Comparison of ENCODE assay signal across 20 cellular contexts in the genomic region with DNA sequence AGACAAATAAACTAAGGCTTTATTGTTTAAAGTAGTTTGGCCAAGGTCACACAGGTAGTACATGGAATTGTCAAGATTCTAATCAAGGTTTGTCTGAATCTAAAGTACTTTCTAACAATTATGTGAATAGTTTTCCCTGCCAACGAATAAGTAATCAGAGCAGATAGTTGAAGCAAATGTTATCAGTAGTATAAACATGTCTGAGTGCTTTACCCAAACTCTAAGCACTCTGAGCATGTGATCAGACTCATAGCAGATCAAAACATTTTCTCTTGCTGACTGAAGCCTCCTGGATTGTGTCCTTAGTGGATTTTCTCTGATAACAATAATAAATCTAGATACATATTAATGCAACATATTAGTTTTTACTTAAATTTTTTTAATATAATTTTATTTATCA.
A peak's percentile ranks its signal among the peaks of the same experiment; 100 is the strongest.
DNase-seq lines count a peak whose midpoint lies in the region; ATAC-seq and TF ChIP-seq lines count a peak whose summit lies in the region.
"Had no signal": no experiment of that assay in that cellular context is flagged by ENCODE, and none has a peak within 500 bp of the region (broad histone marks: within the 10 kb centered on the region; RNA-seq: fewer than 3 reads in every experiment).

No MANE protein-coding gene starts in this region.

- H4K20me1 ChIP-seq in IMR-90 (ENCODE audit: insufficient read depth, low read length), result no peaks in the 10 kb centered on the region
- H4K20me1 ChIP-seq: BLaER1 treated with 17β-estradiol and CSF1 and Interleukin-3, amounts not matched to agents 10 nM and 100 nM had no signal

- H3K9me3 Mint-ChIP-seq in mesothelial cell of epicardium, result peaks cover 21% of the 10 kb centered on the region
- H3K9me3 Mint-ChIP-seq in activated T-cell treated with anti-CD3 and anti-CD28 coated beads, Interleukin-2, amount 50 U/mL, for 24 hours, result peaks cover 11% of the 10 kb centered on the region

- CTCF ChIA-PET in AG04450 (lab: Charles Lee) (no interaction called here), IMR-90 (lab: Yijun Ruan, JAX) (no interaction called here)

- H3K4me1 Mint-ChIP-seq in mesothelial cell of epicardium, result peaks cover 6% of the 10 kb centered on the region
- H3K4me1 Mint-ChIP-seq in activated T-cell treated with anti-CD3 and anti-CD28 coated beads, Interleukin-2, amount 50 U/mL, for 24 hours (ENCODE audit: low read depth), result no peaks in the 10 kb centered on the region
- H3K4me1 Mint-ChIP-seq: CD14-positive monocyte had no signal

- no peaks in the 10 kb centered on the region for H3K79me1 ChIP-seq in IMR-90 (ENCODE audit: low read depth in 1 of 2, low read length in 2 of 2)

- H2BK15ac ChIP-seq in IMR-90 (ENCODE audit: low read depth, low read length), result no peak overlapping the region

- H3K27me3 ChIP-seq in AG04450 (ENCODE audit: control insufficient read depth, insufficient read depth, low read length) (no peaks in the 10 kb centered on the region), IMR-90 (ENCODE audit: control insufficient read depth, insufficient read depth, low read length) (no peaks in the 10 kb centered on the region), gastrocnemius medialis (no peaks in the 10 kb centered on the region)
- H3K27me3 ChIP-seq: BE2C; BLaER1 treated with 17β-estradiol and CSF1 and Interleukin-3, amounts not matched to agents 10 nM and 100 nM had no signal

- H3K27ac Mint-ChIP-seq in mesothelial cell of epicardium, result peak overlapping the region; percentile 50
- no peak overlapping the region for H3K27ac Mint-ChIP-seq in activated T-cell treated with anti-CD3 and anti-CD28 coated beads, Interleukin-2, amount 50 U/mL, for 24 hours
- H3K27ac Mint-ChIP-seq: CD14-positive monocyte; CD4-positive, alpha-beta T cell; CD8-positive, alpha-beta memory T cell had no signal

- no peak for TF ChIP-seq RAD21 in IMR-90 (IDR thresholded peaks at IDR 0.05; ENCODE audit: low read length)

- no TSS peak for BruUV-seq in IMR-90 (replicated peaks; lab: Mats Ljungman, UMichigan)

- no peak overlapping the region for H3K4me3 ChIP-seq in AG04450 (ENCODE audit: low read depth, low read length)
- no peak overlapping the region for H3K4me3 ChIP-seq in IMR-90 (ENCODE audit: insufficient read depth, low read depth, low read length)
- no peak overlapping the region for H3K4me3 ChIP-seq in choroid plexus epithelial cell (ENCODE audit: low read depth, low read length)
- no peak overlapping the region for H3K4me3 ChIP-seq in gastrocnemius medialis
- H3K4me3 ChIP-seq: BLaER1 treated with 17β-estradiol and CSF1 and Interleukin-3, amounts not matched to agents 10 nM and 100 nM; GM23248 had no signal

- TF ChIP-seq CTCF in AG04450 (IDR thresholded peaks at IDR 0.05; ENCODE audit: low read depth, low read length), result no peak
- TF ChIP-seq CTCF in IMR-90 (conservative IDR thresholded peaks at IDR 0.05; ENCODE audit: low read depth, low read length), result no peak
- no peak for TF ChIP-seq CTCF in choroid plexus epithelial cell (conservative IDR thresholded peaks at IDR 0.05; ENCODE audit: low read depth, low read length)
- no peak for TF ChIP-seq CTCF in mesothelial cell of epicardium (IDR thresholded peaks at IDR 0.05; ENCODE audit: unreplicated experiment)
- TF ChIP-seq CTCF in gastrocnemius medialis (IDR thresholded peaks at IDR 0.05 in 4 of 5, conservative IDR thresholded peaks at IDR 0.05 in 1 of 5), result no peak

- H3K23ac ChIP-seq in IMR-90 (ENCODE audit: low read depth, low read length), result no peak overlapping the region

- intact Hi-C loops in IMR-90 (cut with micrococcal nuclease), result no loop called here
- intact Hi-C loops in gastrocnemius medialis (cut with DNase I; ENCODE audit: low total_unique reads), result no loop called here

- H3K4me1 ChIP-seq in IMR-90 (ENCODE audit: control insufficient read depth, insufficient read depth, low read length), result no peaks in the 10 kb centered on the region
- no peaks in the 10 kb centered on the region for H3K4me1 ChIP-seq in gastrocnemius medialis
- H3K4me1 ChIP-seq: BE2C had no signal

- H3K9me3 ChIP-seq in AG04450 (ENCODE audit: control insufficient read depth, insufficient read depth, low read length) (no peaks in the 10 kb centered on the region), IMR-90 (ENCODE audit: control insufficient read depth, insufficient read depth, low read length) (no peaks in the 10 kb centered on the region), gastrocnemius medialis (no peaks in the 10 kb centered on the region)
- H3K9me3 ChIP-seq: BE2C had no signal

- H3K4me2 ChIP-seq in IMR-90 (ENCODE audit: low read depth, low read length), result no peak overlapping the region; the same call in 1 of the 2 replicates
- H3K4me2 ChIP-seq: BLaER1 treated with 17β-estradiol and CSF1 and Interleukin-3, amounts not matched to agents 10 nM and 100 nM had no signal

- in situ Hi-C loops in IMR-90 (cut with MboI; ENCODE audit: low sequenced_read_pairs) (no loop called here), gastrocnemius medialis (cut with MboI; ENCODE audit: low sequenced_read_pairs in 4 of 4) (no loop called here)

- H3K18ac ChIP-seq in IMR-90 (ENCODE audit: low read depth, low read length), result no peak overlapping the region

- no peak overlapping the region for H3K56ac ChIP-seq in IMR-90 (ENCODE audit: extremely low read depth, insufficient read depth, low read length)

- no peak overlapping the region for H4K5ac ChIP-seq in IMR-90 (ENCODE audit: low read depth, low read length)

- no peak overlapping the region for H2BK20ac ChIP-seq in IMR-90 (ENCODE audit: low read depth, low read length)

- no peak overlapping the region for H2BK5ac ChIP-seq in IMR-90 (ENCODE audit: low read depth, low read length, poor library complexity, severe bottlenecking)

- H2BK120ac ChIP-seq in IMR-90 (ENCODE audit: low read depth, low read length), result no peak overlapping the region

- no peak overlapping the region for H3K14ac ChIP-seq in IMR-90 (replicated peaks; ENCODE audit: low read depth, low read length)

- no peak overlapping the region for H3K27ac ChIP-seq in AG04450 (ENCODE audit: low read depth, low read length)
- no peak overlapping the region for H3K27ac ChIP-seq in IMR-90 (ENCODE audit: insufficient read depth, low read length)
- no peak overlapping the region for H3K27ac ChIP-seq in gastrocnemius medialis
- H3K27ac ChIP-seq: BLaER1 treated with 17β-estradiol and CSF1 and Interleukin-3, amounts not matched to agents 10 nM and 100 nM; GM23248 had no signal

- H3K27me3 Mint-ChIP-seq in mesothelial cell of epicardium (ENCODE audit: low read depth), result no peaks in the 10 kb centered on the region
- H3K27me3 Mint-ChIP-seq in activated T-cell treated with anti-CD3 and anti-CD28 coated beads, Interleukin-2, amount 50 U/mL, for 24 hours, result no peaks in the 10 kb centered on the region
- H3K27me3 Mint-ChIP-seq: CD4-positive, alpha-beta T cell; CD8-positive, alpha-beta memory T cell had no signal

- WGBS in IMR-90 (ENCODE audit: extremely low coverage in 2 of 2, insufficient read length in 1 of 2), 2 experiments, result no CpG with 5 or more reads among the region's 1 CpG

- no peak overlapping the region for H4K8ac ChIP-seq in IMR-90 (ENCODE audit: low read depth in 2 of 2, low read length in 2 of 2)

- no peak overlapping the region for H3K4ac ChIP-seq in IMR-90 (ENCODE audit: low read depth, low read length)

- no peak overlapping the region for H3K4me3 Mint-ChIP-seq in mesothelial cell of epicardium
- no peak overlapping the region for H3K4me3 Mint-ChIP-seq in activated T-cell treated with anti-CD3 and anti-CD28 coated beads, Interleukin-2, amount 50 U/mL, for 24 hours
- H3K4me3 Mint-ChIP-seq: CD14-positive monocyte; CD4-positive, alpha-beta T cell; CD8-positive, alpha-beta memory T cell had no signal

- H3K36me3 ChIP-seq in IMR-90 (ENCODE audit: control insufficient read depth, insufficient read depth, low read length) (no peaks in the 10 kb centered on the region), gastrocnemius medialis (no peaks in the 10 kb centered on the region)
- H3K36me3 ChIP-seq: BE2C; BLaER1 treated with 17β-estradiol and CSF1 and Interleukin-3, amounts not matched to agents 10 nM and 100 nM had no signal

- peak; percentile 4 for DNase-seq in AG04450 (ENCODE audit: low read depth, low spot score)
- peak; percentile 19 for DNase-seq in IMR-90
- peak; percentile 34 for DNase-seq in choroid plexus epithelial cell (ENCODE audit: low read depth)
- no peak for DNase-seq in mesothelial cell of epicardium (ENCODE audit: low spot score in 2 of 2, unreplicated experiment in 2 of 2)
- no peak for DNase-seq in activated T-cell treated with anti-CD3 and anti-CD28 coated beads, Interleukin-2, amount 50 U/mL, for 24 hours
- no peak for DNase-seq in NCI-H446 treated with DMSO at 0.1 percent for 48 hours (lab: John Stamatoyannopoulos, UW)
- DNase-seq in gastrocnemius medialis, result no peak
- DNase-seq: AML-193; BE2C; CD4-positive, alpha-beta T cell; CD8-positive, alpha-beta memory T cell; DMS53; DMS79 treated with DMSO at 0.1 percent for 48 hours; GF-D8; GM23248; H7; HCEC 1CT had no signal

- no peak overlapping the region for H3K9ac ChIP-seq in IMR-90 (ENCODE audit: low read depth, low read length)
- H3K9ac ChIP-seq: BLaER1 treated with 17β-estradiol and CSF1 and Interleukin-3, amounts not matched to agents 10 nM and 100 nM; GM23248 had no signal

- H2AK9ac ChIP-seq in IMR-90 (replicated peaks; ENCODE audit: low read depth, low read length, poor library complexity), result no peak overlapping the region

- H3K36me3 Mint-ChIP-seq in mesothelial cell of epicardium, result peaks cover 6% of the 10 kb centered on the region
- H3K36me3 Mint-ChIP-seq in activated T-cell treated with anti-CD3 and anti-CD28 coated beads, Interleukin-2, amount 50 U/mL, for 24 hours (ENCODE audit: low read depth), result no peaks in the 10 kb centered on the region
- H3K36me3 Mint-ChIP-seq: CD14-positive monocyte; CD8-positive, alpha-beta memory T cell had no signal

- dilution Hi-C loops in IMR-90 (cut with HindIII; ENCODE audit: low sequenced_read_pairs, unreplicated experiment), result no loop called here

- H2AK5ac ChIP-seq in IMR-90 (ENCODE audit: low read depth, low read length), result no peak overlapping the region

- H4K91ac ChIP-seq in IMR-90 (ENCODE audit: insufficient read depth, low read depth, low read length), result no peak overlapping the region

- ATAC-seq in IMR-90 (ENCODE audit: low read depth) (peak; percentile 81), HG02973 (IDR thresholded peaks at IDR 0.05; ENCODE audit: unreplicated experiment) (no peak), gastrocnemius medialis (no peak)

- H3K9me1 ChIP-seq in IMR-90 (ENCODE audit: insufficient read depth, low read length), result no peaks in the 10 kb centered on the region

- H2AFZ ChIP-seq in IMR-90 (replicated peaks; ENCODE audit: low read length, poor library complexity), result no peak overlapping the region
- H2AFZ ChIP-seq: GM23248 had no signal

- TF ChIP-seq POLR2A in IMR-90 (IDR thresholded peaks at IDR 0.05; ENCODE audit: low read depth, low read length) (no peak), gastrocnemius medialis (IDR thresholded peaks at IDR 0.05) (no peak)

- POLR2A ChIA-PET in AG04450 (lab: Yijun Ruan, JAX), result no interaction called here
- POLR2A ChIA-PET in IMR-90 (lab: Charles Lee; ENCODE audit: unreplicated experiment), result no interaction called here

TF ChIP-seq in IMR-90, 13 proteins besides CTCF, POLR2A, EP300 and RAD21:
- TF ChIP-seq MXI1 (IDR thresholded peaks at IDR 0.05; ENCODE audit: borderline replicate concordance, low read depth, low read length), result no peak
- TF ChIP-seq SMC3 (IDR thresholded peaks at IDR 0.05; ENCODE audit: low read depth, low read length), result no peak

Comparison
In these comparisons a context has a peak if more than half of its experiments do, and no peak if none do; other contexts are left out.
1. DNase-seq: peak in AG04450 (single experiment), IMR-90 (single experiment) and choroid plexus epithelial cell (single experiment); none in mesothelial cell of epicardium (0 of 2), activated T-cell treated with anti-CD3 and anti-CD28 coated beads, Interleukin-2, amount 50 U/mL, for 24 hours (single experiment), NCI-H446 treated with DMSO at 0.1 percent for 48 hours (single experiment) and gastrocnemius medialis (0 of 2).